ENCODE assay signal across 8 cellular contexts in genomic region chr10:94402204-94403033, GRCh38. TPM values are rescaled to one million over a fixed set of nuclear protein-coding genes. Genes with fewer than 3 reads are reported as not detected.
A peak's percentile ranks its signal among the peaks of the same experiment; 100 is the strongest.
DNase-seq lines count a peak whose midpoint lies in the region; ATAC-seq and TF ChIP-seq lines count a peak whose summit lies in the region.

Gene TBC1D12, plus strand, starts transcription at chr10:94402541. Its CDS starts 73 bp downstream, at chr10:94402614.

- TF ChIP-seq POLR2A in GM19099 (IDR thresholded peaks at IDR 0.05; ENCODE audit: extremely low read depth, insufficient read length, low read depth) = peak; percentile 54

- H3K4me1 ChIP-seq in endodermal cell (ENCODE audit: control insufficient read depth, insufficient read depth, low read length) = no peaks in the 10 kb centered on the region

- no peaks in the 10 kb centered on the region for H3K36me3 ChIP-seq in endodermal cell (ENCODE audit: control insufficient read depth, insufficient read depth, low read length)

- no peaks in the 10 kb centered on the region for H3K27me3 ChIP-seq in endodermal cell (ENCODE audit: control insufficient read depth, insufficient read depth, low read length, poor library complexity, severe bottlenecking)

- H3K9ac ChIP-seq in endodermal cell (ENCODE audit: extremely low read depth, low read length, poor library complexity, severe bottlenecking) = peak within 1 kb of the TSS; percentile 53

- peak within 1 kb of the TSS; percentile 84 for H3K4me3 Mint-ChIP-seq in endodermal cell

- peaks cover 6% of the 10 kb centered on the region for H3K4me1 Mint-ChIP-seq in endodermal cell

- DNase-seq in NCI-H226 (peak; percentile 96), endodermal cell (peak; percentile 98), medulla oblongata (ENCODE audit: extremely low spot score) (peak; percentile 97)
- peak; percentile 13 to 16 for DNase-seq in activated CD4-positive, alpha-beta T cell treated with anti-CD3 and anti-CD28 coated beads, Interleukin-2, amount 50 U/mL, for 24 hours (ENCODE audit: low read depth in 1 of 2, low spot score in 1 of 2)
- peak; percentile 4 for DNase-seq in stimulated activated CD8-positive, alpha-beta memory T cell treated with anti-CD3 and anti-CD28 coated beads, Interleukin-4, amount 100 ng/mL, for 24 hours (ENCODE audit: low read depth)

- peak within 1 kb of the TSS; percentile 97 for H3K27ac ChIP-seq in C4-2B
- peak within 1 kb of the TSS; percentile 38 for H3K27ac ChIP-seq in endodermal cell (ENCODE audit: low read depth, low read length)

- H3K27me3 Mint-ChIP-seq in endodermal cell (ENCODE audit: insufficient read depth) = peaks cover 24% of the 10 kb centered on the region

- peak; percentile 65 for ATAC-seq in HG03175 (IDR thresholded peaks at IDR 0.05; ENCODE audit: unreplicated experiment)

- 1 to 7% methylated on average over 14 to 82 of the region's 82 CpGs for WGBS in endodermal cell (ENCODE audit: insufficient coverage in 1 of 2, insufficient read length in 1 of 2), 2 experiments

- H3K4me3 ChIP-seq in endodermal cell (ENCODE audit: low read length) = peak within 1 kb of the TSS; percentile 96

- H3K36me3 Mint-ChIP-seq in endodermal cell (ENCODE audit: low read depth) = no peaks in the 10 kb centered on the region

- no peak within 1 kb of the TSS for H3K27ac Mint-ChIP-seq in endodermal cell

- no peaks in the 10 kb centered on the region for H3K9me3 ChIP-seq in endodermal cell (ENCODE audit: control insufficient read depth, low read length)

- TF ChIP-seq CTCF in C4-2B (conservative IDR thresholded peaks at IDR 0.05) = no peak
- TF ChIP-seq CTCF in endodermal cell (conservative IDR thresholded peaks at IDR 0.05) = no peak

- no peaks in the 10 kb centered on the region for H3K9me3 Mint-ChIP-seq in endodermal cell

RNA-seq across cellular contexts. Expression of gene TBC1D12, which starts in this region (rescaled TPM):
- total RNA-seq in endodermal cell = 1 to 10 TPM; 7.0 to 7.4 TPM
- polyA plus RNA-seq in endodermal cell (2013, experiment 1 of 2) = 4.6 TPM
- polyA plus RNA-seq in endodermal cell (2013, experiment 2 of 2) = 6.5 TPM

Comparison
In these comparisons a context has a peak if more than half of its experiments do, and no peak if none do; other contexts are left out.
1. Peak in every context shown above with its lines: DNase-seq, ATAC-seq, H3K4me3 ChIP-seq and H3K27ac ChIP-seq.
2. DNase-seq: peak in every context shown above with its lines; median percentile 98 in endodermal cell; 97 in medulla oblongata; 96 in NCI-H226; 14 in activated CD4-positive, alpha-beta T cell treated with anti-CD3 and anti-CD28 coated beads, Interleukin-2, amount 50 U/mL, for 24 hours; 4 in stimulated activated CD8-positive, alpha-beta memory T cell treated with anti-CD3 and anti-CD28 coated beads, Interleukin-4, amount 100 ng/mL, for 24 hours.